Comparison of ENCODE assay signal across 8 cellular contexts in genomic region chr2:156334496-156335478, GRCh38.
DNase-seq lines count a peak whose midpoint lies in the region; ATAC-seq and TF ChIP-seq lines count a peak whose summit lies in the region.

No MANE protein-coding gene starts in this region.

- H3K27ac ChIP-seq in C4-2B (peak overlapping the region; percentile 50), HUES48 (ENCODE audit: low read depth, low read length) (peak overlapping the region; percentile 82)

- DNase-seq in RKO (ENCODE audit: low spot score) (peak; percentile 93), fibroblast of peridontal ligament (ENCODE audit: extremely low read depth) (peak; percentile 95)
- DNase-seq in activated effector memory CD4-positive, alpha-beta T cell treated with anti-CD3 and anti-CD28 coated beads, Interleukin-2, amount 50 U/mL, for 16 hours, result peak; percentile 93

- H3K9me3 ChIP-seq in HUES48 (ENCODE audit: control insufficient read depth, insufficient read depth, low read length), result no peaks in the 10 kb centered on the region

- peak; percentile 21 for ATAC-seq in GM19467 (IDR thresholded peaks at IDR 0.05; ENCODE audit: unreplicated experiment)

- H3K36me3 Mint-ChIP-seq in nephron (ENCODE audit: low read depth), result no peaks in the 10 kb centered on the region
- peaks cover 32% of the 10 kb centered on the region for H3K36me3 Mint-ChIP-seq in stimulated activated naive CD8-positive, alpha-beta T cell treated with anti-CD3 and anti-CD28 coated beads, Interleukin-15, Interleukin-2, amounts not matched to agents 100 ng/mL and 50 ng/mL, for 24 hours (ENCODE audit: low read depth)

- TF ChIP-seq CTCF in C4-2B (conservative IDR thresholded peaks at IDR 0.05) (no peak; the same call in 1 of the 2 replicates), nephron (IDR thresholded peaks at IDR 0.05; ENCODE audit: unreplicated experiment in 3 of 3) (no peak)

- H3K27me3 ChIP-seq in HUES48 (ENCODE audit: control insufficient read depth, insufficient read depth, low read length), result peaks cover 45% of the 10 kb centered on the region

- H3K36me3 ChIP-seq in HUES48 (ENCODE audit: control insufficient read depth, insufficient read depth, low read length), result no peaks in the 10 kb centered on the region

- peaks cover 33% of the 10 kb centered on the region for H3K4me1 ChIP-seq in HUES48 (ENCODE audit: control insufficient read depth, insufficient read depth, low read length)

- no peak overlapping the region for H3K9ac ChIP-seq in HUES48 (ENCODE audit: low read depth, low read length)

- H3K9me3 Mint-ChIP-seq in nephron, result no peaks in the 10 kb centered on the region
- no peaks in the 10 kb centered on the region for H3K9me3 Mint-ChIP-seq in stimulated activated naive CD8-positive, alpha-beta T cell treated with anti-CD3 and anti-CD28 coated beads, Interleukin-15, Interleukin-2, amounts not matched to agents 100 ng/mL and 50 ng/mL, for 24 hours

- H3K27me3 Mint-ChIP-seq in nephron (ENCODE audit: low read depth), result peaks cover 36% of the 10 kb centered on the region
- peaks cover 8% of the 10 kb centered on the region for H3K27me3 Mint-ChIP-seq in stimulated activated naive CD8-positive, alpha-beta T cell treated with anti-CD3 and anti-CD28 coated beads, Interleukin-15, Interleukin-2, amounts not matched to agents 100 ng/mL and 50 ng/mL, for 24 hours

- peak overlapping the region; percentile 80 to 97 (median 86) for H3K27ac Mint-ChIP-seq in nephron
- peak overlapping the region; percentile 100 for H3K27ac Mint-ChIP-seq in stimulated activated naive CD8-positive, alpha-beta T cell treated with anti-CD3 and anti-CD28 coated beads, Interleukin-15, Interleukin-2, amounts not matched to agents 100 ng/mL and 50 ng/mL, for 24 hours

- peak overlapping the region; percentile 91 to 98 (median 96) for H3K4me3 Mint-ChIP-seq in nephron
- H3K4me3 Mint-ChIP-seq in stimulated activated naive CD8-positive, alpha-beta T cell treated with anti-CD3 and anti-CD28 coated beads, Interleukin-15, Interleukin-2, amounts not matched to agents 100 ng/mL and 50 ng/mL, for 24 hours, result peak overlapping the region; percentile 92

- H3K4me1 Mint-ChIP-seq in nephron, result peaks cover 26% of the 10 kb centered on the region
- H3K4me1 Mint-ChIP-seq in stimulated activated naive CD8-positive, alpha-beta T cell treated with anti-CD3 and anti-CD28 coated beads, Interleukin-15, Interleukin-2, amounts not matched to agents 100 ng/mL and 50 ng/mL, for 24 hours (ENCODE audit: low read depth), result peaks cover 64% of the 10 kb centered on the region

- H3K4me3 ChIP-seq in HUES48 (ENCODE audit: low read depth, low read length), result peak overlapping the region; percentile 60

Comparison
In these comparisons a context has a peak if more than half of its experiments do, and no peak if none do; other contexts are left out.
1. Peak in every context shown above with its lines: DNase-seq, ATAC-seq, H3K4me3 ChIP-seq and H3K27ac ChIP-seq.